In the genomic region with DNA sequence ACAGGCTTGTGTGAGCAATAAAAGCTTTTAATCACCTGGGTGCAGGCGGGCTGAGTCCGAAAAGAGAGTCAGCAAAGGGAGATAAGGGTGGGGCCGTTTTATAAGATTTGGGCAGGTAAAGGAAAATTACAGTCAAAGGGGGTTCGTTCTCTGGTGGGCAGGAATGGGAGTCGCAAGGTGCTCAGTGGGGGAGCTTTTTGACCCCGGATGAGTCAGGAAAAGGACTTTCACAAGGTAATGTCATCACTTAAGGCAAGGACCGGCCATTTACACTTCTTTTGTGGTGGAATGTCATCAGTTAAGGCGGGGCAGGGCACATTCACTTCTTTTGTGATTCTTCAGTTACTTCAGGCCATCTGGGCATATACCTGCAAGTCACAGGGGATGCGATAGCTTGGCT, we compare ENCODE assay signal across 1 cellular context.
TF ChIP-seq lines count a peak whose summit lies in the region.

No MANE protein-coding gene starts in this region.

TF ChIP-seq in H1, 55 proteins besides CTCF, POLR2A, EP300 and RAD21:
- peak; percentile 38; the same call in 1 of the 2 replicates for TF ChIP-seq JUND (IDR thresholded peaks at IDR 0.05; ENCODE audit: low read length)
- peak; percentile 54 for TF ChIP-seq NANOG (IDR thresholded peaks at IDR 0.05; ENCODE audit: insufficient read depth, low read depth, low read length, poor library complexity, severe bottlenecking)
